1 cellular context compared by ENCODE assay signal in the genomic region with DNA sequence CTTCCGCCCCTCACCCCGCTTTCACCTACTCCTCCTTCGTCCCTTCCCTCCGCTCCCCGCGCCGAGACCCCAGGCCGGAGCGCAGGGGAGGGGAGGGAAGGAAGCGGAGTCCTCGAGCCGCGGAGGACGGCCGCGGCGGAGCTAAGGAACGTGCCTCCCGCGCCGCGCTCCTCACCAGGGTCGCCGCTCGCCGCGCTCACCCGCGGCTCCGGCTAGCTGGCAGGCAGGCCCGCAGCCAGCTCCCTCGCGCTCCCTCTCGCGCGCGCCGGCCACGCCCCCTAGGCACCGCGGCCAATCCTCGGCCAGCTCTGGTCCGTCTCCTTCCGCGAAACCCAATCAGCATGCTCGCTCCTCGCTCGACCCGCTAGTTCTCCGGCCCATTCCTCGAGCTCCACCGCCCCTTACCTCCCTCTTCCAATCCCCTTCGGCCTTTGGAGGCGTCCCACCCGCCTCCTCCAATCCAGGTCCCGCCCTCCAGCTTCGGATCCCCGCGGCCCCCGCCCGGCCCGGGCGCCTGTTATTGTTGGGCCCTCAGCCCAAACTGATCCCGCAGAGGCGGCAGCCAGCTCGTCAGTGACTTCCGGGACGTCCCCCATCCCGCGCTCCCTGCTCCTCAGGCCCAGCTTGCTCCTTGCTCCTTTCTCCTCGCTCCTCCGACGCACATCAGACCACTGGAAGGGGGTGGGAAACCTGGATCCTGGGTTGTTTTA.
A peak's percentile ranks its signal among the peaks of the same experiment; 100 is the strongest.
TF ChIP-seq lines count a peak whose summit lies in the region.

Gene DCBLD2, minus strand, starts transcription at position 231 of the 710 bp plus-strand sequence. CDS start 369 bp downstream, outside the sequence.

TF ChIP-seq in H1, 55 proteins besides CTCF, POLR2A, EP300 and RAD21:
- TF ChIP-seq, protein P1, sequence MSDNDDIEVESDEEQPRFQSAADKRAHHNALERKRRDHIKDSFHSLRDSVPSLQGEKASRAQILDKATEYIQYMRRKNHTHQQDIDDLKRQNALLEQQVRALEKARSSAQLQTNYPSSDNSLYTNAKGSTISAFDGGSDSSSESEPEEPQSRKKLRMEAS (IDR thresholded peaks at IDR 0.05), result peak; percentile 78
- TF ChIP-seq CHD2 (IDR thresholded peaks at IDR 0.05; ENCODE audit: low read length), result no peak; the same call in 1 of the 2 replicates
- TF ChIP-seq CHD1 (IDR thresholded peaks at IDR 0.05; ENCODE audit: low read depth, low read length), result no peak
- TF ChIP-seq SIN3A (conservative IDR thresholded peaks at IDR 0.05 in 1 of 2, IDR thresholded peaks at IDR 0.05 in 1 of 2; ENCODE audit: low read depth in 1 of 2, low read length in 2 of 2), result peak in 1 of 2 experiments; percentile 42; a peak in 2 of 4 replicates
- no peak for TF ChIP-seq SRF (IDR thresholded peaks at IDR 0.05; ENCODE audit: low read depth, low read length)
- TF ChIP-seq, protein P2, sequence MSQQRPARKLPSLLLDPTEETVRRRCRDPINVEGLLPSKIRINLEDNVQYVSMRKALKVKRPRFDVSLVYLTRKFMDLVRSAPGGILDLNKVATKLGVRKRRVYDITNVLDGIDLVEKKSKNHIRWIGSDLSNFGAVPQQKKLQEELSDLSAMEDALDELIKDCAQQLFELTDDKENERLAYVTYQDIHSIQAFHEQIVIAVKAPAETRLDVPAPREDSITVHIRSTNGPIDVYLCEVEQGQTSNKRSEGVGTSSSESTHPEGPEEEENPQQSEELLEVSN (IDR thresholded peaks at IDR 0.05), result peak; percentile 93
- TF ChIP-seq POLR2AphosphoS5 (IDR thresholded peaks at IDR 0.05; ENCODE audit: low read depth, low read length), result peak; percentile 81
- TF ChIP-seq GABPA (IDR thresholded peaks at IDR 0.05; ENCODE audit: borderline replicate concordance, insufficient read depth, low read length), result no peak
- TF ChIP-seq GTF2F1 (IDR thresholded peaks at IDR 0.05; ENCODE audit: borderline replicate concordance, low read depth, low read length), result no peak
- TF ChIP-seq ASH2L (IDR thresholded peaks at IDR 0.05; ENCODE audit: low read length), result peak; percentile 99
- TF ChIP-seq PHF8 (conservative IDR thresholded peaks at IDR 0.05; ENCODE audit: low read depth, low read length), result peak; percentile 96
- TF ChIP-seq SIX5 (IDR thresholded peaks at IDR 0.05; ENCODE audit: low read depth, low read length), result no peak
- no peak for TF ChIP-seq CTBP2 (IDR thresholded peaks at IDR 0.05; ENCODE audit: borderline replicate concordance, insufficient read depth, insufficient read length, low read length)
- peak; percentile 24; the same call in 1 of the 2 replicates for TF ChIP-seq SP2 (IDR thresholded peaks at IDR 0.05; ENCODE audit: low read length)
- TF ChIP-seq TAF1 (IDR thresholded peaks at IDR 0.05; ENCODE audit: low read depth, low read length), result peak; percentile 83
- peak; percentile 54; the same call in 1 of the 2 replicates for TF ChIP-seq TBP (IDR thresholded peaks at IDR 0.05; ENCODE audit: low read depth, low read length)
- TF ChIP-seq SP1 (IDR thresholded peaks at IDR 0.05; ENCODE audit: low read depth, low read length), result peak; percentile 85; the same call in 1 of the 2 replicates
- no peak; the same call in 1 of the 2 replicates for TF ChIP-seq CREB1 (IDR thresholded peaks at IDR 0.05)
- TF ChIP-seq ZNF274 (IDR thresholded peaks at IDR 0.05; ENCODE audit: borderline replicate concordance, extremely low read depth, low read length), result no peak
- no peak for TF ChIP-seq FOSL1 (IDR thresholded peaks at IDR 0.05; ENCODE audit: insufficient read depth, low read depth, low read length)
- TF ChIP-seq KDM4A (IDR thresholded peaks at IDR 0.05; ENCODE audit: low read depth, low read length, severe bottlenecking), result peak; percentile 60
- TF ChIP-seq KDM1A (IDR thresholded peaks at IDR 0.05; ENCODE audit: borderline replicate concordance, low read length), result no peak
- no peak for TF ChIP-seq HDAC6 (IDR thresholded peaks at IDR 0.05; ENCODE audit: low read depth, low read length)
- TF ChIP-seq JUND (IDR thresholded peaks at IDR 0.05; ENCODE audit: low read length), result no peak
- TF ChIP-seq CBX5 (IDR thresholded peaks at IDR 0.05; ENCODE audit: low read depth, low read length), result no peak
- no peak for TF ChIP-seq KDM5A (IDR thresholded peaks at IDR 0.05; ENCODE audit: low read length)
- TF ChIP-seq TCF12 (IDR thresholded peaks at IDR 0.05; ENCODE audit: low read depth, low read length), result no peak
- no peak for TF ChIP-seq RXRA (IDR thresholded peaks at IDR 0.05; ENCODE audit: insufficient read depth, low read depth, low read length)
- no peak for TF ChIP-seq YY1 (IDR thresholded peaks at IDR 0.05; ENCODE audit: low read depth, low read length)
- TF ChIP-seq RBBP5 (IDR thresholded peaks at IDR 0.05; ENCODE audit: borderline replicate concordance, low read depth, low read length), result peak; percentile 100
- 0 out of 4 replicates have a peak, but pooled peaks of 1 of the 2 experiments have one; percentile 70 for TF ChIP-seq HDAC2 (IDR thresholded peaks at IDR 0.05; ENCODE audit: borderline replicate concordance in 1 of 2, low read depth in 2 of 2, low read length in 2 of 2)
